ENCODE assay signal across 2 cellular contexts in genomic region chr17:7836596-7837374, GRCh38.
TF ChIP-seq lines count a peak whose summit lies in the region.

No MANE protein-coding gene starts in this region.

TF ChIP-seq in HEK293, 187 proteins besides CTCF, POLR2A, EP300 and RAD21 (continued from another document and continues in another):
- peak; percentile 77 for TF ChIP-seq OSR2 (tag by site-specific recombination; IDR thresholded peaks at IDR 0.05)
- TF ChIP-seq ZNF692 (tag by site-specific recombination; IDR thresholded peaks at IDR 0.05) = peak; percentile 98
- TF ChIP-seq WT1 (tag by site-specific recombination; IDR thresholded peaks at IDR 0.05) = peak; percentile 94
- TF ChIP-seq ZNF433 (tag by site-specific recombination; IDR thresholded peaks at IDR 0.05; ENCODE audit: low read depth) = no peak
- peak; percentile 97 for TF ChIP-seq PRDM10 (tag by site-specific recombination; IDR thresholded peaks at IDR 0.05)
- TF ChIP-seq ZNF785 (tag by site-specific recombination; IDR thresholded peaks at IDR 0.05) = peak; percentile 68; the same call in 1 of the 2 replicates
- TF ChIP-seq ZNF223 (tag by site-specific recombination; IDR thresholded peaks at IDR 0.05) = no peak
- TF ChIP-seq ZNF629 (tag by site-specific recombination; IDR thresholded peaks at IDR 0.05) = peak; percentile 99
- 0 out of 2 replicates have a peak, but pooled peaks have one; percentile 36 for TF ChIP-seq ZNF707 (tag by site-specific recombination; IDR thresholded peaks at IDR 0.05)
- peak; percentile 65; the same call in 1 of the 2 replicates for TF ChIP-seq ZNF221 (tag by site-specific recombination; IDR thresholded peaks at IDR 0.05; ENCODE audit: borderline replicate concordance)
- no peak for TF ChIP-seq ZNF174 (tag by site-specific recombination; IDR thresholded peaks at IDR 0.05)
- TF ChIP-seq ZBTB49 (tag by site-specific recombination; IDR thresholded peaks at IDR 0.05; ENCODE audit: low read depth) = no peak
- no peak for TF ChIP-seq ZNF670 (tag by site-specific recombination; IDR thresholded peaks at IDR 0.05; ENCODE audit: low read depth)
- TF ChIP-seq ZNF280D (tag by site-specific recombination; IDR thresholded peaks at IDR 0.05) = 0 out of 2 replicates have a peak, but pooled peaks have one; percentile 91
- no peak for TF ChIP-seq ZNF510 (tag by site-specific recombination; IDR thresholded peaks at IDR 0.05; ENCODE audit: insufficient replicate concordance)
- peak; percentile 93 for TF ChIP-seq ZNF2 (tag by site-specific recombination; IDR thresholded peaks at IDR 0.05)
- no peak for TF ChIP-seq ZNF133 (tag by site-specific recombination; IDR thresholded peaks at IDR 0.05)
- TF ChIP-seq MZF1 (tag by site-specific recombination; IDR thresholded peaks at IDR 0.05; ENCODE audit: borderline replicate concordance) = no peak

TF ChIP-seq in WTC11, 78 proteins besides CTCF, POLR2A, EP300 and RAD21 (continued from another document):
- TF ChIP-seq ARID4B (CRISPR knock-in tag; IDR thresholded peaks at IDR 0.05; ENCODE audit: borderline replicate concordance) (peak; percentile 79; the same call in 1 of the 2 replicates), USF2 (CRISPR knock-in tag; IDR thresholded peaks at IDR 0.05) (peak; percentile 90), SOX15 (CRISPR knock-in tag; IDR thresholded peaks at IDR 0.05) (no peak), ZNF532 (CRISPR knock-in tag; IDR thresholded peaks at IDR 0.05; ENCODE audit: borderline replicate concordance) (no peak), NFE2L1 (CRISPR knock-in tag; IDR thresholded peaks at IDR 0.05) (0 out of 2 replicates have a peak, but pooled peaks have one; percentile 28), ERG (CRISPR knock-in tag; IDR thresholded peaks at IDR 0.05) (no peak), ZNF512 (CRISPR knock-in tag; IDR thresholded peaks at IDR 0.05; ENCODE audit: borderline replicate concordance) (no peak), ZNF671 (CRISPR knock-in tag; IDR thresholded peaks at IDR 0.05) (no peak), IRF2 (CRISPR knock-in tag; IDR thresholded peaks at IDR 0.05; ENCODE audit: borderline replicate concordance, low read depth) (no peak), PREB (CRISPR knock-in tag; IDR thresholded peaks at IDR 0.05; ENCODE audit: borderline replicate concordance) (no peak), ATF1 (CRISPR knock-in tag; IDR thresholded peaks at IDR 0.05) (no peak), ZNF219 (CRISPR knock-in tag; IDR thresholded peaks at IDR 0.05; ENCODE audit: borderline replicate concordance) (no peak), SMAD3 (CRISPR knock-in tag; IDR thresholded peaks at IDR 0.05; ENCODE audit: borderline replicate concordance) (peak; percentile 58; the same call in 1 of the 2 replicates), RORB (CRISPR knock-in tag; IDR thresholded peaks at IDR 0.05) (no peak), OVOL2 (CRISPR knock-in tag; IDR thresholded peaks at IDR 0.05; ENCODE audit: borderline replicate concordance) (no peak), MYBL2 (CRISPR knock-in tag; IDR thresholded peaks at IDR 0.05) (no peak), ATF3 (CRISPR knock-in tag; conservative IDR thresholded peaks at IDR 0.05) (no peak), SP1 (CRISPR knock-in tag; conservative IDR thresholded peaks at IDR 0.05) (peak; percentile 97), JUN (CRISPR knock-in tag; IDR thresholded peaks at IDR 0.05) (no peak), ZBTB43 (CRISPR knock-in tag; IDR thresholded peaks at IDR 0.05) (peak; percentile 43; the same call in 1 of the 2 replicates), USF1 (CRISPR knock-in tag; IDR thresholded peaks at IDR 0.05) (peak; percentile 92), ZNF232 (CRISPR knock-in tag; IDR thresholded peaks at IDR 0.05) (peak; percentile 56; the same call in 1 of the 2 replicates), ZBTB21 (CRISPR knock-in tag; IDR thresholded peaks at IDR 0.05; ENCODE audit: borderline replicate concordance) (peak; percentile 88; the same call in 1 of the 2 replicates)
